Comparison of ENCODE assay signal across 19 cellular contexts in genomic region chr9:123955637-123956036, GRCh38. TPM values are rescaled to one million over a fixed set of nuclear protein-coding genes. Genes with fewer than 3 reads are reported as not detected.
A peak's percentile ranks its signal among the peaks of the same experiment; 100 is the strongest.
DNase-seq lines count a peak whose midpoint lies in the region; ATAC-seq, FAIRE-seq and TF ChIP-seq lines count a peak whose summit lies in the region.
"Had no signal": no experiment of that assay in that cellular context is flagged by ENCODE, and none has a peak within 500 bp of the region (broad histone marks: within the 10 kb centered on the region; RNA-seq: fewer than 3 reads in every experiment).

No MANE protein-coding gene starts in this region.

- TF ChIP-seq CTCF in HepG2 (CRISPR knock-in tag; IDR thresholded peaks at IDR 0.05) = no peak
- no peak for TF ChIP-seq CTCF in right lobe of liver (IDR thresholded peaks at IDR 0.05)
- 0 out of 2 replicates have a peak, but pooled peaks have one; percentile 12 for TF ChIP-seq CTCF in Panc1 (IDR thresholded peaks at IDR 0.05)
- no peak for TF ChIP-seq CTCF in lower leg skin (IDR thresholded peaks at IDR 0.05)
- no peak for TF ChIP-seq CTCF in prostate gland (IDR thresholded peaks at IDR 0.05)

- H2AFZ ChIP-seq in HepG2 (ENCODE audit: low read length) (no peak overlapping the region), Karpas-422 (ENCODE audit: low read length) (no peak overlapping the region)

- POLR2A ChIA-PET in HepG2 (lab: Yijun Ruan, JAX) = no interaction called here
- POLR2A ChIA-PET in Panc1 (lab: Charles Lee) = no interaction called here

- H3K4me1 ChIP-seq in HepG2 (ENCODE audit: insufficient read depth, low read length) = peaks cover 17% of the 10 kb centered on the region
- no peaks in the 10 kb centered on the region for H3K4me1 ChIP-seq in right lobe of liver
- H3K4me1 ChIP-seq in Karpas-422 (ENCODE audit: low read length) = peaks cover 6% of the 10 kb centered on the region
- H3K4me1 ChIP-seq in Panc1 (ENCODE audit: control insufficient read depth, insufficient read depth, low read length) = no peaks in the 10 kb centered on the region
- H3K4me1 ChIP-seq in prostate gland (replicated peaks) = no peaks in the 10 kb centered on the region

- H3K36me3 ChIP-seq in HepG2 (replicated peaks in 1 of 2; ENCODE audit: control insufficient read depth in 1 of 2, insufficient read depth in 2 of 2, low read length in 2 of 2) (no peaks in the 10 kb centered on the region), right lobe of liver (no peaks in the 10 kb centered on the region), Karpas-422 (ENCODE audit: insufficient read depth, low read length) (no peaks in the 10 kb centered on the region), Panc1 (ENCODE audit: control insufficient read depth, insufficient read depth, low read length) (no peaks in the 10 kb centered on the region), prostate gland (no peaks in the 10 kb centered on the region)

- TF ChIP-seq EP300 in HepG2 (IDR thresholded peaks at IDR 0.05; ENCODE audit: low read depth in 2 of 2, low read length in 2 of 2) (no peak), HepG2 (CRISPR knock-in tag; IDR thresholded peaks at IDR 0.05; ENCODE audit: borderline replicate concordance) (no peak)

- no peak overlapping the region for H3K27ac ChIP-seq in HepG2 (ENCODE audit: extremely low read length, insufficient read depth, low read length)
- no peak overlapping the region for H3K27ac ChIP-seq in right lobe of liver
- no peak overlapping the region for H3K27ac ChIP-seq in Karpas-422 (ENCODE audit: low read length)
- no peak overlapping the region for H3K27ac ChIP-seq in Panc1 (ENCODE audit: low read length)
- no peak overlapping the region for H3K27ac ChIP-seq in prostate gland
- H3K27ac ChIP-seq: HL-60 had no signal

- H3K79me2 ChIP-seq in HepG2 (ENCODE audit: insufficient read depth, low read length) (no peaks in the 10 kb centered on the region), Karpas-422 (ENCODE audit: low read length) (no peaks in the 10 kb centered on the region)

- FAIRE-seq in HepG2 (lab: Jason Lieb, UNC) = no peak
- FAIRE-seq: D721Med, GM12892, GM19239 had no signal

- intact Hi-C loops in HepG2 (cut with micrococcal nuclease; ENCODE audit: unreplicated experiment) = no loop called here
- intact Hi-C loops in right lobe of liver (cut with DNase I) = no loop called here
- intact Hi-C loops in Panc1 (cut with micrococcal nuclease; ENCODE audit: unreplicated experiment) = no loop called here
- intact Hi-C loops in lower leg skin (cut with DNase I; ENCODE audit: low total_unique reads) = no loop called here
- intact Hi-C loops in prostate gland (cut with DNase I) = no loop called here

- peaks cover 2 to 5% of the 10 kb centered on the region in 2 experiments; a peak in 3 of 5 replicates for H3K27me3 ChIP-seq in HepG2 (ENCODE audit: control insufficient read depth in 1 of 2, insufficient read depth in 2 of 2, low read length in 2 of 2)
- H3K27me3 ChIP-seq in right lobe of liver = no peaks in the 10 kb centered on the region
- no peaks in the 10 kb centered on the region for H3K27me3 ChIP-seq in Karpas-422 (ENCODE audit: low read length)
- no peaks in the 10 kb centered on the region for H3K27me3 ChIP-seq in Panc1 (ENCODE audit: control insufficient read depth, insufficient read depth, low read length)
- no peaks in the 10 kb centered on the region for H3K27me3 ChIP-seq in prostate gland (replicated peaks; ENCODE audit: insufficient read depth)

- 45% methylated on average over 6 of the region's 6 CpGs for WGBS in HepG2 (ENCODE audit: low lambda C conversion rate)
- WGBS in right lobe of liver (ENCODE audit: insufficient coverage, low coverage, low lambda C conversion rate, missing lambda C conversion rate) = 74% methylated on average over 3 of the region's 6 CpGs
- 88 to 92% methylated on average over 6 of the region's 6 CpGs for WGBS in lower leg skin, 2 donors
- WGBS in prostate gland = 87% methylated on average over 6 of the region's 6 CpGs

- CTCF ChIA-PET in HepG2 (lab: Yijun Ruan, JAX; ENCODE audit: low intra/inter-chr PET ratio, low total read pairs) (no interaction called here), Panc1 (lab: Charles Lee) (no interaction called here)

- H3K9me2 ChIP-seq in Karpas-422 (replicated peaks; ENCODE audit: insufficient read depth, low read length) = no peaks in the 10 kb centered on the region

- DNase-seq in HepG2 (ENCODE audit: low spot score) = no peak
- no peak for DNase-seq in right lobe of liver
- DNase-seq in Karpas-422 = peak; percentile 65
- no peak for DNase-seq in Panc1 (ENCODE audit: low read depth, low spot score)
- DNase-seq in lower leg skin (ENCODE audit: low spot score in 2 of 2) = no peak
- DNase-seq in prostate gland (ENCODE audit: low spot score) = no peak
- DNase-seq: 8988T; C1 segment of cervical spinal cord; CD4-positive, alpha-beta T cell; DND-41; GDM1; GOT3; H9 had no signal

- no peak overlapping the region for H3K4me3 ChIP-seq in HepG2 (replicated peaks in 1 of 3; ENCODE audit: insufficient read depth in 1 of 3, low read depth in 2 of 3, low read length in 3 of 3)
- H3K4me3 ChIP-seq in right lobe of liver = no peak overlapping the region
- H3K4me3 ChIP-seq in Karpas-422 (ENCODE audit: low read length) = no peak overlapping the region
- H3K4me3 ChIP-seq in Panc1 (ENCODE audit: low read depth in 2 of 2, low read length in 2 of 2) = no peak overlapping the region
- no peak overlapping the region for H3K4me3 ChIP-seq in lower leg skin (ENCODE audit: low read depth, poor library complexity, severe bottlenecking)
- no peak overlapping the region for H3K4me3 ChIP-seq in prostate gland

- TF ChIP-seq RAD21 in HepG2 (CRISPR knock-in tag; IDR thresholded peaks at IDR 0.05) = no peak

- ATAC-seq in HepG2 = no peak
- no peak for ATAC-seq in right lobe of liver
- ATAC-seq in Panc1 = no peak
- ATAC-seq in HG03135 (IDR thresholded peaks at IDR 0.05; ENCODE audit: unreplicated experiment) = no peak

- BruUV-seq in HepG2 (replicated peaks; lab: Mats Ljungman, UMichigan) (no TSS peak), Panc1 (replicated peaks; lab: Mats Ljungman, UMichigan) (no TSS peak)

- TF ChIP-seq POLR2A in HepG2 (IDR thresholded peaks at IDR 0.05; ENCODE audit: insufficient read depth in 1 of 2, low read depth in 2 of 2, low read length in 2 of 2) (no peak), right lobe of liver (IDR thresholded peaks at IDR 0.05) (no peak), lower leg skin (IDR thresholded peaks at IDR 0.05) (no peak), prostate gland (IDR thresholded peaks at IDR 0.05) (no peak)

- in situ Hi-C loops in HepG2 (cut with HindIII; ENCODE audit: extremely low pct_ligation_motif_present, low pct_unique_long_range_greater_than_20kb) (no loop called here), Panc1 (cut with HindIII; ENCODE audit: low pct_unique_long_range_greater_than_20kb, low sequenced_read_pairs) (no loop called here)

- no peak overlapping the region for H3K9ac ChIP-seq in HepG2 (ENCODE audit: insufficient read depth, low read depth, low read length)
- no peak overlapping the region for H3K9ac ChIP-seq in Karpas-422 (ENCODE audit: low read length)

- no peak overlapping the region for H3K4me2 ChIP-seq in HepG2 (ENCODE audit: low read depth, low read length)
- H3K4me2 ChIP-seq in Karpas-422 (ENCODE audit: low read depth, low read length, poor library complexity, severe bottlenecking) = no peak overlapping the region

- H3K9me3 ChIP-seq in HepG2 (ENCODE audit: low read length) = no peaks in the 10 kb centered on the region
- H3K9me3 ChIP-seq in right lobe of liver = no peaks in the 10 kb centered on the region
- no peaks in the 10 kb centered on the region for H3K9me3 ChIP-seq in Karpas-422 (ENCODE audit: low read length)
- H3K9me3 ChIP-seq in Panc1 (ENCODE audit: control insufficient read depth, insufficient read depth, low read depth, low read length) = no peaks in the 10 kb centered on the region
- H3K9me3 ChIP-seq in prostate gland = no peaks in the 10 kb centered on the region

- H4K20me1 ChIP-seq in HepG2 (ENCODE audit: insufficient read depth, low read length) = no peaks in the 10 kb centered on the region
- no peaks in the 10 kb centered on the region for H4K20me1 ChIP-seq in Karpas-422 (ENCODE audit: insufficient read depth, low read depth, low read length)

RNA-seq across cellular contexts. Expression of gene DENND1A, which starts 25.7 kb away (rescaled TPM):
- total RNA-seq in HepG2 (2016; rRNA removed; fragmentation: Illumina TruSeq; extraction: Trizol) (14.8 and 15.6 TPM in 2 replicates), right lobe of liver (10 to 100 TPM; 13.9 to 22.6 (median 16.3) TPM), Panc1 (2021; ENCODE audit: unreplicated experiment) (19.7 TPM), lower leg skin (10 to 100 TPM in 2 of 4 donors, 1 to 10 TPM in 2; 6.5 to 16.3 (median 12.3) TPM), prostate gland (10 to 100 TPM; 18.9 to 26.8 TPM)
- 23.4 and 25.6 TPM in 2 replicates for total RNA-seq in HepG2 (2016; cell fraction: cytosol; rRNA removed; fragmentation: Illumina TruSeq; extraction: Trizol; ENCODE audit: low read depth)
- 16.1 and 16.3 TPM in 2 replicates for total RNA-seq in HepG2 (2016; cell fraction: insoluble cytoplasmic fraction; rRNA removed; fragmentation: Illumina TruSeq; extraction: Trizol)
- total RNA-seq in HepG2 (2016; cell fraction: membrane; rRNA removed; fragmentation: Illumina TruSeq; extraction: Trizol) = 44.3 and 49.4 TPM in 2 replicates
- total RNA-seq in HepG2 (2016; cell fraction: nucleus; rRNA removed; fragmentation: Illumina TruSeq; extraction: Trizol) = 15.1 and 18.6 TPM in 2 replicates
- 26.5 and 30.1 TPM in 2 replicates for polyA plus RNA-seq in HepG2 (2011; rRNA removed)
- 20.1 and 28.8 TPM in 2 replicates for polyA plus RNA-seq in HepG2 (2011; cell fraction: cytosol; rRNA removed)
- 47.6 and 49.8 TPM in 2 replicates for polyA plus RNA-seq in HepG2 (2011; cell fraction: nucleus; rRNA removed)
- 21.0 and 36.9 TPM in 2 replicates for polyA plus RNA-seq in HepG2 (2012)
- polyA plus RNA-seq in HepG2 (2016; cell fraction: cytosol; fragmentation: Illumina TruSeq; extraction: Trizol; ENCODE audit: low read depth) = 43.8 and 44.4 TPM in 2 replicates
- polyA plus RNA-seq in HepG2 (2016; cell fraction: insoluble cytoplasmic fraction; fragmentation: Illumina TruSeq; extraction: Trizol; ENCODE audit: low read depth) = 22.2 and 25.7 TPM in 2 replicates
- 60.1 and 62.7 TPM in 2 replicates for polyA plus RNA-seq in HepG2 (2016; cell fraction: membrane; fragmentation: Illumina TruSeq; extraction: Trizol; ENCODE audit: low read depth)
- polyA plus RNA-seq in HepG2 (2016; cell fraction: nucleus; fragmentation: Illumina TruSeq; extraction: Trizol; ENCODE audit: insufficient read depth, low read depth) = 19.7 and 22.6 TPM in 2 replicates
- polyA minus RNA-seq in HepG2 (2011; rRNA and poly(A)+ RNA removed; ENCODE audit: low replicate concordance) = 109 and 119 TPM in 2 replicates
- 20.6 and 22.8 TPM in 2 replicates for polyA minus RNA-seq in HepG2 (2011; cell fraction: cytosol; rRNA and poly(A)+ RNA removed)
- 61.7 and 62.4 TPM in 2 replicates for polyA minus RNA-seq in HepG2 (2011; cell fraction: nucleus; rRNA and poly(A)+ RNA removed)
- total RNA-seq in Karpas-422 (2014; rRNA removed; shearing (Covaris generic); ENCODE audit: low replicate concordance) = 13.0 and 50.1 TPM in 2 replicates
- polyA plus RNA-seq in Panc1 (2012; ENCODE audit: insufficient read length) = 20.0 TPM

RNA-seq across cellular contexts. Expression of gene LHX2, which starts 55.9 kb away (rescaled TPM):
- not detected in 2 replicates for total RNA-seq in HepG2 (2016; rRNA removed; fragmentation: Illumina TruSeq; extraction: Trizol)
- not detected in 2 replicates for total RNA-seq in HepG2 (2016; cell fraction: cytosol; rRNA removed; fragmentation: Illumina TruSeq; extraction: Trizol; ENCODE audit: low read depth)
- total RNA-seq in HepG2 (2016; cell fraction: insoluble cytoplasmic fraction; rRNA removed; fragmentation: Illumina TruSeq; extraction: Trizol) = not detected in 2 replicates
- not detected in 2 replicates for total RNA-seq in HepG2 (2016; cell fraction: membrane; rRNA removed; fragmentation: Illumina TruSeq; extraction: Trizol)
- not detected in 2 replicates for total RNA-seq in HepG2 (2016; cell fraction: nucleus; rRNA removed; fragmentation: Illumina TruSeq; extraction: Trizol)
- polyA plus RNA-seq in HepG2 (2011; rRNA removed) = not detected in 2 replicates
- polyA plus RNA-seq in HepG2 (2011; cell fraction: cytosol; rRNA removed) = not detected in 2 replicates
- 0.12 TPM in 1 of 2 replicates, not detected in the other for polyA plus RNA-seq in HepG2 (2011; cell fraction: nucleus; rRNA removed)
- not detected in 2 replicates for polyA plus RNA-seq in HepG2 (2012)
- polyA plus RNA-seq in HepG2 (2016; cell fraction: cytosol; fragmentation: Illumina TruSeq; extraction: Trizol; ENCODE audit: low read depth) = not detected in 2 replicates
- polyA plus RNA-seq in HepG2 (2016; cell fraction: insoluble cytoplasmic fraction; fragmentation: Illumina TruSeq; extraction: Trizol; ENCODE audit: low read depth) = not detected in 2 replicates
- polyA plus RNA-seq in HepG2 (2016; cell fraction: membrane; fragmentation: Illumina TruSeq; extraction: Trizol; ENCODE audit: low read depth) = not detected in 2 replicates
- polyA plus RNA-seq in HepG2 (2016; cell fraction: nucleus; fragmentation: Illumina TruSeq; extraction: Trizol; ENCODE audit: insufficient read depth, low read depth) = not detected in 2 replicates
- 16.6 TPM in 1 of 2 replicates, not detected in the other for polyA minus RNA-seq in HepG2 (2011; rRNA and poly(A)+ RNA removed; ENCODE audit: low replicate concordance)
- polyA minus RNA-seq in HepG2 (2011; cell fraction: cytosol; rRNA and poly(A)+ RNA removed) = 0.44 TPM in 1 of 2 replicates, not detected in the other
- not detected in 2 replicates for polyA minus RNA-seq in HepG2 (2011; cell fraction: nucleus; rRNA and poly(A)+ RNA removed)
- 1 to 10 TPM in 5 of 6 experiments, under 1 TPM in 1; 0.64 to 5.0 (median 3.0) TPM for total RNA-seq in right lobe of liver
- total RNA-seq in Karpas-422 (2014; rRNA removed; shearing (Covaris generic); ENCODE audit: low replicate concordance) = not detected in 2 replicates
- total RNA-seq in Panc1 (2021; ENCODE audit: unreplicated experiment) = 0.36 TPM
- polyA plus RNA-seq in Panc1 (2012; ENCODE audit: insufficient read length) = not detected
- 10 to 100 TPM in 1 of 4 donors, 1 to 10 TPM in 3; 1.1 to 13.4 (median 2.4) TPM for total RNA-seq in lower leg skin
- total RNA-seq in prostate gland = under 1 TPM in 1 of 2 donors, not detected in 1; 0.23 TPM
- total RNA-seq: B cell, H9 had no signal
